ENCODE assay signal across 16 cellular contexts in the genomic region with DNA sequence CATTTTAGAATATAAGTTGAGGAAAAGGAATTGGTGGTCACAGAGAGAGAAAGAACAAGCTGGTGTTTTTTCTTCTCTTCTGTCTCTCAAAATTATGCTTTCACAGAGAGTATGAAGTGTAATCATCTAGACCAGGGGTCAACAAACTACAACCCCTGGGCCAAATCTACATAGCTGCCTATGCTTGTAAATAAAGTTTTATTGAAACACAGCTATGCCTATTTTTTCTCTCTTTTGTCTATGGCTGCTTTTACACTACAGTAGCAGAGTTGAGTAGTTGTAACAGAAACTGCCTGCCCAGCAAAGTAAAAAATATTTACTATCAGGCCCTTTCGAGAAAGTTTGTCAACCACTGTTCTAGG. TPM values are rescaled to one million over a fixed set of nuclear protein-coding genes. Genes with fewer than 3 reads are reported as not detected.
DNase-seq lines count a peak whose midpoint lies in the region; ATAC-seq and TF ChIP-seq lines count a peak whose summit lies in the region.
"Had no signal": no experiment of that assay in that cellular context is flagged by ENCODE, and none has a peak within 500 bp of the region (broad histone marks: within the 10 kb centered on the region; RNA-seq: fewer than 3 reads in every experiment).

No MANE protein-coding gene starts in this region.

- no peaks in the 10 kb centered on the region for H3K9me3 Mint-ChIP-seq in activated naive CD4-positive, alpha-beta T cell treated with anti-CD3 and anti-CD28 coated beads for 36 hours
- H3K9me3 Mint-ChIP-seq in central memory CD8-positive, alpha-beta T cell, result no peaks in the 10 kb centered on the region
- H3K9me3 Mint-ChIP-seq in stimulated activated effector memory CD8-positive, alpha-beta T cell treated with anti-CD3 and anti-CD28 coated beads, Interleukin-12 subunit alpha, Interleukin-12 subunit beta, amount 100 ng/mL, for 72 hours, result peaks cover 5% of the 10 kb centered on the region

- BruUV-seq in OCI-LY7 (replicated peaks; lab: Mats Ljungman, UMichigan), result no TSS peak

- POLR2A ChIA-PET in OCI-LY7 (lab: Charles Lee), result interaction anchor here (0.8 to 1.6 kb wide), 6 partner anchors 9 to 45 kb away, joined by 3 to 11 read pairs (median 4); no protein-coding TSS in a partner anchor

- H3K4me1 ChIP-seq in OCI-LY7 (ENCODE audit: insufficient read depth, low read length, poor library complexity, severe bottlenecking), result peaks cover 11% of the 10 kb centered on the region
- H3K4me1 ChIP-seq: uterus had no signal

- no peaks in the 10 kb centered on the region for H3K27me3 Mint-ChIP-seq in activated naive CD4-positive, alpha-beta T cell treated with anti-CD3 and anti-CD28 coated beads for 36 hours (ENCODE audit: low read depth)
- no peaks in the 10 kb centered on the region for H3K27me3 Mint-ChIP-seq in central memory CD8-positive, alpha-beta T cell

- H3K4me3 ChIP-seq in OCI-LY7 (ENCODE audit: low read depth, low read length, poor library complexity, severe bottlenecking), result no peak overlapping the region
- H3K4me3 ChIP-seq: left lung, SK-N-MC, uterus had no signal

- intact Hi-C loops in activated naive CD4-positive, alpha-beta T cell treated with anti-CD3 and anti-CD28 coated beads for 36 hours (cut with micrococcal nuclease), result loop anchor here (1.0 to 5.0 kb wide), 11 partner anchors 24 to 976 kb away; partner anchors contain the start of genes GEMIN8 and TMSB4X
- intact Hi-C loops in OCI-LY7 (cut with micrococcal nuclease; ENCODE audit: unreplicated experiment), result no loop called here

- H3K36me3 ChIP-seq in OCI-LY7 (ENCODE audit: insufficient read depth, low read length), result no peaks in the 10 kb centered on the region
- H3K36me3 ChIP-seq: left lung, uterus had no signal

- ATAC-seq in central memory CD8-positive, alpha-beta T cell (replicated peaks; ENCODE audit: extremely low read depth, poor library complexity, severe bottlenecking), result no peak
- ATAC-seq in stimulated activated effector memory CD8-positive, alpha-beta T cell treated with anti-CD3 and anti-CD28 coated beads, Interleukin-12 subunit alpha, Interleukin-12 subunit beta, amount 100 ng/mL, for 72 hours, result no peak
- ATAC-seq in GM19328 (IDR thresholded peaks at IDR 0.05; ENCODE audit: unreplicated experiment), result no peak
- ATAC-seq: left lung had no signal

- CTCF ChIA-PET in activated naive CD4-positive, alpha-beta T cell treated with anti-CD3 and anti-CD28 coated beads for 36 hours (lab: Charles Lee), result interaction anchor here (0.8 to 1.9 kb wide), 9 partner anchors 9 to 100 kb away, joined by 3 to 11 read pairs (median 4); no protein-coding TSS in a partner anchor
- CTCF ChIA-PET in OCI-LY7 (lab: Charles Lee; ENCODE audit: unreplicated experiment), result interaction anchor here (1.0 kb wide), 1 partner anchor 31 kb away, joined by 3 read pairs; no protein-coding TSS in a partner anchor

- H3K9me3 ChIP-seq in OCI-LY7 (ENCODE audit: low read length), result no peaks in the 10 kb centered on the region
- H3K9me3 ChIP-seq: left lung, uterus had no signal

- no peak for DNase-seq in activated naive CD4-positive, alpha-beta T cell treated with anti-CD3 and anti-CD28 coated beads for 36 hours
- DNase-seq in activated naive CD4-positive, alpha-beta T cell treated with anti-CD3 and anti-CD28 coated beads, Interleukin-2, amount 50 U/mL, for 16 hours, result no peak
- DNase-seq in OCI-LY7 (ENCODE audit: low spot score), result no peak
- DNase-seq in central memory CD8-positive, alpha-beta T cell (ENCODE audit: low spot score in 2 of 2), result no peak
- no peak for DNase-seq in stimulated activated effector memory CD8-positive, alpha-beta T cell treated with anti-CD3 and anti-CD28 coated beads, Interleukin-12 subunit alpha, Interleukin-12 subunit beta, amount 100 ng/mL, for 72 hours (ENCODE audit: low spot score in 2 of 2)
- DNase-seq in DMS53 (lab: John Stamatoyannopoulos, UW), result no peak
- DNase-seq in NCI-H187 (lab: John Stamatoyannopoulos, UW), result no peak
- DNase-seq: left lung; NCI-H526 treated with DMSO at 0.1 percent for 48 hours; stimulated activated CD4-positive, alpha-beta T cell treated with anti-CD3 and anti-CD28 coated beads, Interleukin-12 subunit alpha, Interleukin-12 subunit beta, amount 100 ng/mL, for 4 hours; uterus had no signal

- H3K4me3 Mint-ChIP-seq in activated naive CD4-positive, alpha-beta T cell treated with anti-CD3 and anti-CD28 coated beads for 36 hours, result no peak overlapping the region
- peak overlapping the region; percentile 6 for H3K4me3 Mint-ChIP-seq in central memory CD8-positive, alpha-beta T cell
- peak overlapping the region; percentile 13 for H3K4me3 Mint-ChIP-seq in stimulated activated effector memory CD8-positive, alpha-beta T cell treated with anti-CD3 and anti-CD28 coated beads, Interleukin-12 subunit alpha, Interleukin-12 subunit beta, amount 100 ng/mL, for 72 hours

- TF ChIP-seq CTCF in OCI-LY7 (conservative IDR thresholded peaks at IDR 0.05; ENCODE audit: low read length), result no peak

- H3K4me1 Mint-ChIP-seq in activated naive CD4-positive, alpha-beta T cell treated with anti-CD3 and anti-CD28 coated beads for 36 hours (ENCODE audit: low read depth), result peaks cover 80% of the 10 kb centered on the region
- H3K4me1 Mint-ChIP-seq in central memory CD8-positive, alpha-beta T cell, result peaks cover 22% of the 10 kb centered on the region
- H3K4me1 Mint-ChIP-seq in stimulated activated effector memory CD8-positive, alpha-beta T cell treated with anti-CD3 and anti-CD28 coated beads, Interleukin-12 subunit alpha, Interleukin-12 subunit beta, amount 100 ng/mL, for 72 hours, result peaks cover 25% of the 10 kb centered on the region

- no peak overlapping the region for H3K4me2 ChIP-seq in OCI-LY7 (ENCODE audit: low read length)

- H3K27ac Mint-ChIP-seq in activated naive CD4-positive, alpha-beta T cell treated with anti-CD3 and anti-CD28 coated beads for 36 hours, result peak overlapping the region; percentile 95
- H3K27ac Mint-ChIP-seq in central memory CD8-positive, alpha-beta T cell (ENCODE audit: low read depth), result peak overlapping the region; percentile 78
- peak overlapping the region; percentile 89 for H3K27ac Mint-ChIP-seq in stimulated activated effector memory CD8-positive, alpha-beta T cell treated with anti-CD3 and anti-CD28 coated beads, Interleukin-12 subunit alpha, Interleukin-12 subunit beta, amount 100 ng/mL, for 72 hours

- H3K79me2 ChIP-seq in OCI-LY7 (ENCODE audit: insufficient read depth, low read depth, low read length), result no peaks in the 10 kb centered on the region

- no peak overlapping the region for H3K27ac ChIP-seq in OCI-LY7 (ENCODE audit: low read depth, low read length, poor library complexity, severe bottlenecking)
- H3K27ac ChIP-seq: SK-N-MC, uterus, VCaP had no signal

- peak overlapping the region; percentile 95; the same call in 1 of the 2 replicates for H2AFZ ChIP-seq in OCI-LY7 (ENCODE audit: low read length)

- H3K36me3 Mint-ChIP-seq in activated naive CD4-positive, alpha-beta T cell treated with anti-CD3 and anti-CD28 coated beads for 36 hours (ENCODE audit: low read depth), result no peaks in the 10 kb centered on the region
- H3K36me3 Mint-ChIP-seq in central memory CD8-positive, alpha-beta T cell (ENCODE audit: insufficient read depth), result peaks cover 1% of the 10 kb centered on the region
- no peaks in the 10 kb centered on the region for H3K36me3 Mint-ChIP-seq in stimulated activated effector memory CD8-positive, alpha-beta T cell treated with anti-CD3 and anti-CD28 coated beads, Interleukin-12 subunit alpha, Interleukin-12 subunit beta, amount 100 ng/mL, for 72 hours

- no peaks in the 10 kb centered on the region for H4K20me1 ChIP-seq in OCI-LY7 (ENCODE audit: insufficient read depth, low read length)

- no peaks in the 10 kb centered on the region for H3K9me2 ChIP-seq in OCI-LY7 (ENCODE audit: insufficient read depth, low read length)

RNA-seq across cellular contexts. Expression of gene FAM9C, which starts 6.7 kb away (rescaled TPM):
- total RNA-seq in activated naive CD4-positive, alpha-beta T cell treated with anti-CD3 and anti-CD28 coated beads for 36 hours, result not detected
- 0.13 TPM in 1 of 2 replicates, not detected in the other for total RNA-seq in OCI-LY7 (2014; rRNA removed; shearing (Covaris generic))
- not detected in 2 replicates for total RNA-seq in OCI-LY7 (2022)
- total RNA-seq: G401, left lung, pulmonary artery endothelial cell had no signal
